16 cellular contexts compared by ENCODE assay signal in the genomic region with DNA sequence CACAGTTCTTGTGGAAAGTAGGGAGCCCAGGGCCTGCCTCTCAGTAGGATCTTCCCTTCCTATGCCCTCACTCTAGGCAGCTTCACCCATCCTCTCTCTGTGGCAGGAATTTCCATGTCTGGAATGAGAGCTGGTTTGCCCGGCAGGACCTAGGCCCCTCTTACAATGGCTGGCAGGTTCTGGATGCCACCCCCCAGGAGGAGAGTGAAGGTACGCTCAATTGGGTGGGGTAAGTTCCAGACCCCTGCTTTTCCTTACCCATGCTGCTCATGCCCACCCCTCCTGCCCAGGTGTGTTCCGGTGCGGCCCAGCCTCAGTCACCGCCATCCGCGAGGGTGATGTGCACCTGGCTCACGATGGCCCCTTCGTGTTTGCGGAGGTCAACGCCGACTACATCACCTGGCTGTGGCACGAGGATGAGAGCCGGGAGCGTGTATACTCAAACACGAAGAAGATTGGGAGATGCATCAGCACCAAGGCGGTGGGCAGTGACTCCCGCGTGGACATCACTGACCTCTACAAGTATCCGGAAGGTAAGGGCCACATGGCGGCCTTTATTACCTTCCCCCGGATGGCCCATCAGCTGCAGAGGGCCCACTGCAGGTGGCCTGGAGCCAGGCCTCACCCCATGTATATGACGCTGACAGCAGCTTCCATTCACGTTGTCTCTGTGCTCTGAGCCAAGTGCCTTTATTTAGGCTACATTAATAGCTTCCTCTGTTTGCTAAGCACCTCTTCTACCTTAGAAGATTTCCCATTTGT. TPM values are rescaled to one million over a fixed set of nuclear protein-coding genes. Genes with fewer than 3 reads are reported as not detected.
A peak's percentile ranks its signal among the peaks of the same experiment; 100 is the strongest.
DNase-seq lines count a peak whose midpoint lies in the region; ATAC-seq and TF ChIP-seq lines count a peak whose summit lies in the region.
"Had no signal": no experiment of that assay in that cellular context is flagged by ENCODE, and none has a peak within 500 bp of the region (broad histone marks: within the 10 kb centered on the region; RNA-seq: fewer than 3 reads in every experiment).

No MANE protein-coding gene starts in this region.

- H3K4me3 Mint-ChIP-seq in osteocyte (ENCODE audit: unreplicated experiment) = no peak overlapping the region
- H3K4me3 Mint-ChIP-seq in activated CD4-positive, alpha-beta memory T cell treated with anti-CD3 and anti-CD28 coated beads for 36 hours = no peak overlapping the region
- H3K4me3 Mint-ChIP-seq: CD4-positive, alpha-beta T cell; H9 had no signal

- no peaks in the 10 kb centered on the region for H3K4me1 Mint-ChIP-seq in osteocyte (ENCODE audit: unreplicated experiment)
- H3K4me1 Mint-ChIP-seq in activated CD4-positive, alpha-beta memory T cell treated with anti-CD3 and anti-CD28 coated beads for 36 hours (ENCODE audit: low read depth) = no peaks in the 10 kb centered on the region

- H3K4me3 ChIP-seq in right atrium auricular region (no peak overlapping the region), esophagus muscularis mucosa (no peak overlapping the region)

- intact Hi-C loops in Right ventricle myocardium superior (cut with DNase I) = no loop called here
- intact Hi-C loops in esophagus muscularis mucosa (cut with DNase I) = no loop called here
- intact Hi-C loops in posterior vena cava (cut with DNase I) = no loop called here
- intact Hi-C loops in activated CD4-positive, alpha-beta memory T cell treated with anti-CD3 and anti-CD28 coated beads for 36 hours (cut with micrococcal nuclease) = no loop called here

- H3K27ac ChIP-seq in right atrium auricular region = no peak overlapping the region
- H3K27ac ChIP-seq in esophagus muscularis mucosa (replicated peaks in 1 of 4) = no peak overlapping the region
- H3K27ac ChIP-seq: C4-2B had no signal

- CTCF ChIA-PET in activated CD4-positive, alpha-beta memory T cell treated with anti-CD3 and anti-CD28 coated beads for 36 hours (lab: Charles Lee) = interaction anchor here (0.6 to 1.6 kb wide), 2 partner anchors 16 to 44 kb away, joined by 3 to 6 read pairs; no protein-coding TSS in a partner anchor

- TF ChIP-seq EP300 in esophagus muscularis mucosa (IDR thresholded peaks at IDR 0.05) = no peak

- no peaks in the 10 kb centered on the region for H3K9me3 Mint-ChIP-seq in osteocyte (ENCODE audit: unreplicated experiment)
- H3K9me3 Mint-ChIP-seq in activated CD4-positive, alpha-beta memory T cell treated with anti-CD3 and anti-CD28 coated beads for 36 hours = peaks cover 8% of the 10 kb centered on the region
- H3K9me3 Mint-ChIP-seq: CD4-positive, alpha-beta T cell had no signal

- H3K27me3 ChIP-seq in right atrium auricular region = no peaks in the 10 kb centered on the region
- H3K27me3 ChIP-seq in esophagus muscularis mucosa = peaks cover 0 to 13% (median 2%) of the 10 kb centered on the region in 4 donors

- H3K36me3 ChIP-seq in right atrium auricular region = no peaks in the 10 kb centered on the region
- no peaks in the 10 kb centered on the region for H3K36me3 ChIP-seq in esophagus muscularis mucosa

- no peak overlapping the region for H3K27ac Mint-ChIP-seq in osteocyte (ENCODE audit: unreplicated experiment)
- H3K27ac Mint-ChIP-seq in activated CD4-positive, alpha-beta memory T cell treated with anti-CD3 and anti-CD28 coated beads for 36 hours = no peak overlapping the region
- H3K27ac Mint-ChIP-seq: CD4-positive, alpha-beta T cell had no signal

- POLR2A ChIA-PET in activated CD4-positive, alpha-beta memory T cell treated with anti-CD3 and anti-CD28 coated beads for 36 hours (lab: Charles Lee) = no interaction called here

- no peaks in the 10 kb centered on the region for H3K4me1 ChIP-seq in right atrium auricular region
- H3K4me1 ChIP-seq in esophagus muscularis mucosa = no peaks in the 10 kb centered on the region
- H3K4me1 ChIP-seq: Caco-2 had no signal

- TF ChIP-seq CTCF in right atrium auricular region (IDR thresholded peaks at IDR 0.05) = no peak
- TF ChIP-seq CTCF in esophagus muscularis mucosa (IDR thresholded peaks at IDR 0.05) = no peak
- no peak for TF ChIP-seq CTCF in osteocyte (IDR thresholded peaks at IDR 0.05)

- H3K36me3 Mint-ChIP-seq in osteocyte (ENCODE audit: unreplicated experiment) = no peaks in the 10 kb centered on the region
- no peaks in the 10 kb centered on the region for H3K36me3 Mint-ChIP-seq in activated CD4-positive, alpha-beta memory T cell treated with anti-CD3 and anti-CD28 coated beads for 36 hours

- TF ChIP-seq POLR2A in esophagus muscularis mucosa (IDR thresholded peaks at IDR 0.05; ENCODE audit: low read depth) = no peak

- H3K9me3 ChIP-seq in right atrium auricular region = peaks cover 0 to 12% of the 10 kb centered on the region in 2 donors
- peaks cover 0 to 15% (median 12%) of the 10 kb centered on the region in 4 donors for H3K9me3 ChIP-seq in esophagus muscularis mucosa

- no peaks in the 10 kb centered on the region for H3K27me3 Mint-ChIP-seq in osteocyte (ENCODE audit: unreplicated experiment)
- peaks cover 7% of the 10 kb centered on the region for H3K27me3 Mint-ChIP-seq in activated CD4-positive, alpha-beta memory T cell treated with anti-CD3 and anti-CD28 coated beads for 36 hours

- peak; percentile 42 for DNase-seq in right atrium auricular region (ENCODE audit: low spot score)
- no peak for DNase-seq in Right ventricle myocardium superior
- peak; percentile 84 for DNase-seq in esophagus muscularis mucosa (ENCODE audit: extremely low spot score)
- peak; percentile 83 for DNase-seq in osteocyte (ENCODE audit: extremely low spot score, unreplicated experiment)
- no peak for DNase-seq in posterior vena cava (ENCODE audit: low spot score)
- DNase-seq in NCI-H446 (lab: John Stamatoyannopoulos, UW) = no peak
- DNase-seq in activated CD4-positive, alpha-beta memory T cell treated with anti-CD3 and anti-CD28 coated beads for 36 hours = no peak
- DNase-seq: AML-193; CD4-positive, alpha-beta T cell; DMS153; H9 had no signal

- ATAC-seq in Right ventricle myocardium superior (ENCODE audit: poor library complexity) = no peak

- 92% methylated on average over 12 of the region's 24 CpGs for WGBS in esophagus muscularis mucosa

RNA-seq across cellular contexts. Expression of a gene that starts 22.8 kb away (rescaled TPM):
- total RNA-seq in right atrium auricular region = not detected
- total RNA-seq in Right ventricle myocardium superior = not detected
- total RNA-seq in esophagus muscularis mucosa = not detected
- not detected in 2 replicates for total RNA-seq in osteocyte
- not detected for total RNA-seq in posterior vena cava
- total RNA-seq in activated CD4-positive, alpha-beta memory T cell treated with anti-CD3 and anti-CD28 coated beads for 36 hours = not detected
- total RNA-seq: A172; Caco-2; CD4-positive, alpha-beta T cell; H1; H9; HT-29 had no signal

Comparison
In these comparisons a context has a peak if more than half of its experiments do, and no peak if none do; other contexts are left out.
1. DNase-seq: peak in right atrium auricular region (single experiment), esophagus muscularis mucosa (single experiment) and osteocyte (single experiment); none in Right ventricle myocardium superior (single experiment), posterior vena cava (single experiment), NCI-H446 (0 of 2) and activated CD4-positive, alpha-beta memory T cell treated with anti-CD3 and anti-CD28 coated beads for 36 hours (single experiment).